Comparison of ENCODE assay signal across 1 cellular context in genomic region chr2:105544591-105545377, GRCh38.
A peak's percentile ranks its signal among the peaks of the same experiment; 100 is the strongest.
TF ChIP-seq lines count a peak whose summit lies in the region.

No MANE protein-coding gene starts in this region.

TF ChIP-seq in K562, 482 proteins besides CTCF, POLR2A, EP300 and RAD21 (continued from another document):
- TF ChIP-seq BCL6 (CRISPR knock-in tag; IDR thresholded peaks at IDR 0.05) = no peak
- TF ChIP-seq ZNF316 (IDR thresholded peaks at IDR 0.05) = peak; percentile 91
- no peak for TF ChIP-seq MBD1 (CRISPR knock-in tag; IDR thresholded peaks at IDR 0.05)
- no peak for TF ChIP-seq ZFP36 (IDR thresholded peaks at IDR 0.05; ENCODE audit: low read depth, low read length, partially characterized antibody)
- no peak for TF ChIP-seq SUPT5H (IDR thresholded peaks at IDR 0.05)
- no peak for TF ChIP-seq BRF1 (IDR thresholded peaks at IDR 0.05; ENCODE audit: borderline replicate concordance, extremely low read depth, insufficient read length)
- no peak for TF ChIP-seq BMI1 (IDR thresholded peaks at IDR 0.05; ENCODE audit: low read length)
- TF ChIP-seq DMBX1 (CRISPR knock-in tag; IDR thresholded peaks at IDR 0.05; ENCODE audit: borderline replicate concordance) = no peak
- TF ChIP-seq MECOM (CRISPR knock-in tag; IDR thresholded peaks at IDR 0.05) = no peak
- no peak for TF ChIP-seq ZNF12 (CRISPR knock-in tag; IDR thresholded peaks at IDR 0.05)
- no peak for TF ChIP-seq MIER1 (IDR thresholded peaks at IDR 0.05; ENCODE audit: low read depth)
- peak; percentile 84 for TF ChIP-seq MAFF (IDR thresholded peaks at IDR 0.05; ENCODE audit: low read length)
- TF ChIP-seq CBX3 (IDR thresholded peaks at IDR 0.05; ENCODE audit: borderline replicate concordance in 1 of 2, low read length in 2 of 2) = no peak
- TF ChIP-seq HDAC6 (IDR thresholded peaks at IDR 0.05; ENCODE audit: low read depth, low read length) = no peak
- peak; percentile 86 for TF ChIP-seq C11orf30 (IDR thresholded peaks at IDR 0.05; ENCODE audit: low read depth)
- TF ChIP-seq HIVEP1 (CRISPR knock-in tag; IDR thresholded peaks at IDR 0.05) = no peak
- TF ChIP-seq ZNF561 (CRISPR knock-in tag; conservative IDR thresholded peaks at IDR 0.05) = no peak
- no peak for TF ChIP-seq BRD9 (IDR thresholded peaks at IDR 0.05; ENCODE audit: low read depth, partially characterized antibody)
- TF ChIP-seq ARID3A (IDR thresholded peaks at IDR 0.05; ENCODE audit: borderline replicate concordance, low read depth, low read length) = no peak
